Comparison of ENCODE assay signal across 30 cellular contexts in genomic region chr4:181946902-181947301, GRCh38.
"Had no signal": no experiment of that assay in that cellular context is flagged by ENCODE, and none has a peak within 500 bp of the region (broad histone marks: within the 10 kb centered on the region; RNA-seq: fewer than 3 reads in every experiment).

No MANE protein-coding gene starts in this region.

- H3K4me1 ChIP-seq: breast epithelium, vagina had no signal

- H3K4me1 Mint-ChIP-seq: activated naive CD4-positive, alpha-beta T cell treated with anti-CD3 and anti-CD28 coated beads, Interleukin-2, amount 10 ng/mL, durations not matched to agents 7 days and 5 days; activated naive CD8-positive, alpha-beta T cell treated with anti-CD3 and anti-CD28 coated beads, Interleukin-2, amount 10 ng/mL, durations not matched to agents 7 days and 5 days; naive B cell; stimulated activated effector memory CD8-positive, alpha-beta T cell treated with anti-CD3 and anti-CD28 coated beads, Interleukin-12 subunit alpha, Interleukin-12 subunit beta, amount 100 ng/mL, for 72 hours had no signal

- H3K4me3 Mint-ChIP-seq: activated naive CD4-positive, alpha-beta T cell treated with anti-CD3 and anti-CD28 coated beads, Interleukin-2, amount 10 ng/mL, durations not matched to agents 7 days and 5 days; activated naive CD8-positive, alpha-beta T cell treated with anti-CD3 and anti-CD28 coated beads, Interleukin-2, amount 10 ng/mL, durations not matched to agents 7 days and 5 days; mesothelial cell of epicardium; naive B cell; stimulated activated effector memory CD8-positive, alpha-beta T cell treated with anti-CD3 and anti-CD28 coated beads, Interleukin-12 subunit alpha, Interleukin-12 subunit beta, amount 100 ng/mL, for 72 hours; stimulated activated naive CD8-positive, alpha-beta T cell treated with anti-CD3 and anti-CD28 coated beads, Interleukin-15, Interleukin-2, amounts not matched to agents 100 ng/mL and 50 ng/mL, for 24 hours had no signal

- H3K27ac ChIP-seq: breast epithelium, ovary, skin epidermis, thoracic aorta, vagina, WERI-Rb-1 had no signal

- H3K36me3 ChIP-seq: breast epithelium, ovary, thoracic aorta, vagina, WERI-Rb-1 had no signal

- H3K27me3 Mint-ChIP-seq: activated naive CD4-positive, alpha-beta T cell treated with anti-CD3 and anti-CD28 coated beads, Interleukin-2, amount 10 ng/mL, durations not matched to agents 7 days and 5 days; activated naive CD8-positive, alpha-beta T cell treated with anti-CD3 and anti-CD28 coated beads, Interleukin-2, amount 10 ng/mL, durations not matched to agents 7 days and 5 days; naive B cell; progenitor cell of endocrine pancreas; stimulated activated naive CD8-positive, alpha-beta T cell treated with anti-CD3 and anti-CD28 coated beads, Interleukin-15, Interleukin-2, amounts not matched to agents 100 ng/mL and 50 ng/mL, for 24 hours had no signal

- H3K9me3 ChIP-seq: breast epithelium, ovary, thoracic aorta, vagina had no signal

- H3K4me3 ChIP-seq: breast epithelium, ovary, skin epidermis, thoracic aorta, vagina had no signal

- H3K27ac Mint-ChIP-seq: activated naive CD4-positive, alpha-beta T cell treated with anti-CD3 and anti-CD28 coated beads, Interleukin-2, amount 10 ng/mL, durations not matched to agents 7 days and 5 days; activated naive CD8-positive, alpha-beta T cell treated with anti-CD3 and anti-CD28 coated beads, Interleukin-2, amount 10 ng/mL, durations not matched to agents 7 days and 5 days; mesothelial cell of epicardium; naive B cell; progenitor cell of endocrine pancreas; stimulated activated effector memory CD8-positive, alpha-beta T cell treated with anti-CD3 and anti-CD28 coated beads, Interleukin-12 subunit alpha, Interleukin-12 subunit beta, amount 100 ng/mL, for 72 hours; stimulated activated naive CD8-positive, alpha-beta T cell treated with anti-CD3 and anti-CD28 coated beads, Interleukin-15, Interleukin-2, amounts not matched to agents 100 ng/mL and 50 ng/mL, for 24 hours had no signal

- H3K27me3 ChIP-seq: breast epithelium, ovary, vagina had no signal

- DNase-seq: activated CD4-positive, alpha-beta T cell treated with anti-CD3 and anti-CD28 coated beads for 48 hours; activated CD4-positive, alpha-beta T cell treated with anti-CD3 and anti-CD28 coated beads, Interleukin-2, amount 50 U/mL, for 48 hours; activated CD8-positive, alpha-beta memory T cell treated with anti-CD3 and anti-CD28 coated beads for 24 hours; activated effector memory CD4-positive, alpha-beta T cell treated with anti-CD3 and anti-CD28 coated beads, Interleukin-2, amount 50 U/mL, for 16 hours; activated naive CD4-positive, alpha-beta T cell treated with anti-CD3 and anti-CD28 coated beads, Interleukin-2, amount 10 ng/mL, durations not matched to agents 7 days and 5 days; activated naive CD8-positive, alpha-beta T cell treated with anti-CD3 and anti-CD28 coated beads, Interleukin-2, amount 10 ng/mL, durations not matched to agents 7 days and 5 days; amygdala; central memory CD4-positive, alpha-beta T cell; foreskin fibroblast; head of caudate nucleus; hippocampal formation; left cardiac atrium; mammary epithelial cell; naive B cell; ovary; retina; stimulated activated CD4-positive, alpha-beta T cell treated with anti-CD3 and anti-CD28 coated beads, Interleukin-4, amount 100 ng/mL, for 24 hours; T1000; trophoblast cell; WERI-Rb-1 had no signal

- H3K36me3 Mint-ChIP-seq: activated naive CD4-positive, alpha-beta T cell treated with anti-CD3 and anti-CD28 coated beads, Interleukin-2, amount 10 ng/mL, durations not matched to agents 7 days and 5 days; activated naive CD8-positive, alpha-beta T cell treated with anti-CD3 and anti-CD28 coated beads, Interleukin-2, amount 10 ng/mL, durations not matched to agents 7 days and 5 days; mesothelial cell of epicardium; naive B cell; stimulated activated effector memory CD8-positive, alpha-beta T cell treated with anti-CD3 and anti-CD28 coated beads, Interleukin-12 subunit alpha, Interleukin-12 subunit beta, amount 100 ng/mL, for 72 hours had no signal

- ATAC-seq: activated CD4-positive, CD25-positive, alpha-beta regulatory T cell treated with anti-CD3 and anti-CD28 coated beads, Interleukin-2, amount 50 U/mL, for 24 hours; left cardiac atrium; sciatic nerve; stimulated activated effector memory CD8-positive, alpha-beta T cell treated with anti-CD3 and anti-CD28 coated beads, Interleukin-12 subunit alpha, Interleukin-12 subunit beta, amount 100 ng/mL, for 72 hours had no signal

- H3K9me3 Mint-ChIP-seq: activated naive CD4-positive, alpha-beta T cell treated with anti-CD3 and anti-CD28 coated beads, Interleukin-2, amount 10 ng/mL, durations not matched to agents 7 days and 5 days; mesothelial cell of epicardium; stimulated activated effector memory CD8-positive, alpha-beta T cell treated with anti-CD3 and anti-CD28 coated beads, Interleukin-12 subunit alpha, Interleukin-12 subunit beta, amount 100 ng/mL, for 72 hours; stimulated activated naive CD8-positive, alpha-beta T cell treated with anti-CD3 and anti-CD28 coated beads, Interleukin-15, Interleukin-2, amounts not matched to agents 100 ng/mL and 50 ng/mL, for 24 hours had no signal
